16 cellular contexts compared by ENCODE assay signal in the genomic region with DNA sequence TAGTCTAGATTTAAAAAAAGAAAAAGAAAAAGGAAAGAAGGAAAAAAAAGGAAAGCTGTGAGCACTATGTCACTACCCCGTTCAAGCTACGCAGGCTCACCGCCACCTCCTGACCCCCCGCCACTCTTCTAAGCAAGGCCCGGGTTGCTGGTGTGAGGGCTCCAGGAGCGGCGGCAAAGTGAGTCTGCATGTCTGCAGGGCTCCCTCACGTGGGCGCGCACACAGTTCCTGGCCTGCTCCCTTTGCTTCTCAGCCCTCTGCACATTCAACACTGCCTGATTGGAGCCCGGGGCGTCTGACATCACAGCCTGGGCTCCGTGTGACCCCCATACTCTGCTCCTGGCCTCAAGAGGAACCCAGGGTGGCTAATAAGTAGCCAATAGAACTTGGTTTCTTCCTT.
"Had no signal": no experiment of that assay in that cellular context is flagged by ENCODE, and none has a peak within 500 bp of the region (broad histone marks: within the 10 kb centered on the region; RNA-seq: fewer than 3 reads in every experiment).

No MANE protein-coding gene starts in this region.

- H3K9me3 Mint-ChIP-seq: activated CD8-positive, alpha-beta T cell treated with anti-CD3 and anti-CD28 coated beads for 36 hours; dendritic cell treated with granulocyte-macrophage colony-stimulating factor and Interleukin-4, amounts not matched to agents 40 ng/mL and 50 ng/mL, for 4 days had no signal

- H3K36me3 ChIP-seq: tibial artery had no signal

- H3K27me3 Mint-ChIP-seq: activated CD8-positive, alpha-beta T cell treated with anti-CD3 and anti-CD28 coated beads for 36 hours had no signal

- H3K27me3 ChIP-seq: tibial artery had no signal

- H3K4me1 ChIP-seq: tibial artery had no signal

- H3K36me3 Mint-ChIP-seq: immature natural killer cell; natural killer cell treated with Interleukin-12 subunit alpha and Interleukin-12 subunit beta and Interleukin-15 and Interleukin-18, amount 100 ng/mL, for 72 hours had no signal

- H3K27ac Mint-ChIP-seq: activated CD8-positive, alpha-beta T cell treated with anti-CD3 and anti-CD28 coated beads for 36 hours; activated naive CD4-positive, alpha-beta T cell treated with anti-CD3 and anti-CD28 coated beads, Interleukin-2, amount 50 U/mL, for 72 hours; activated T-helper 2 cell treated with anti-CD3 and anti-CD28 coated beads, Interferon-gamma antibody, Interleukin-2, Interleukin-4, amounts not matched to agents 10 μg/mL and 5 μg/mL and 100 μg/mL, durations not matched to agents 14 hours and 24 hours and 36 hours; brain; dendritic cell treated with granulocyte-macrophage colony-stimulating factor and Interleukin-4, amounts not matched to agents 40 ng/mL and 50 ng/mL, for 4 days; immature natural killer cell; natural killer cell treated with Interleukin-12 subunit alpha and Interleukin-12 subunit beta and Interleukin-15 and Interleukin-18, amount 100 ng/mL, for 72 hours had no signal

- ATAC-seq: activated CD8-positive, alpha-beta T cell treated with anti-CD3 and anti-CD28 coated beads for 36 hours; left cardiac atrium; natural killer cell treated with Interleukin-12 subunit alpha and Interleukin-12 subunit beta and Interleukin-15 and Interleukin-18, amount 100 ng/mL, for 72 hours had no signal

- H3K4me3 ChIP-seq: tibial artery had no signal

- H3K4me1 Mint-ChIP-seq: brain had no signal

- DNase-seq: activated CD4-positive, CD25-positive, alpha-beta regulatory T cell treated with anti-CD3 and anti-CD28 coated beads, Interleukin-2, amount 50 U/mL, for 72 hours; activated CD8-positive, alpha-beta T cell treated with anti-CD3 and anti-CD28 coated beads for 36 hours; activated T-cell treated with anti-CD3 and anti-CD28 coated beads for 4 hours; amniotic stem cell; erythroblast; hippocampal formation; immature natural killer cell; left cardiac atrium; mammary epithelial cell; stimulated activated CD4-positive, alpha-beta T cell treated with anti-CD3 and anti-CD28 coated beads, Interleukin-4, amount 100 ng/mL, for 1 hour; tibial artery had no signal

- H3K4me3 Mint-ChIP-seq: activated CD8-positive, alpha-beta T cell treated with anti-CD3 and anti-CD28 coated beads for 36 hours; brain; dendritic cell treated with granulocyte-macrophage colony-stimulating factor and Interleukin-4, amounts not matched to agents 40 ng/mL and 50 ng/mL, for 4 days; immature natural killer cell; natural killer cell treated with Interleukin-12 subunit alpha and Interleukin-12 subunit beta and Interleukin-15 and Interleukin-18, amount 100 ng/mL, for 72 hours had no signal

- H3K27ac ChIP-seq: tibial artery had no signal
